Comparison of ENCODE assay signal across 18 cellular contexts in the genomic region with DNA sequence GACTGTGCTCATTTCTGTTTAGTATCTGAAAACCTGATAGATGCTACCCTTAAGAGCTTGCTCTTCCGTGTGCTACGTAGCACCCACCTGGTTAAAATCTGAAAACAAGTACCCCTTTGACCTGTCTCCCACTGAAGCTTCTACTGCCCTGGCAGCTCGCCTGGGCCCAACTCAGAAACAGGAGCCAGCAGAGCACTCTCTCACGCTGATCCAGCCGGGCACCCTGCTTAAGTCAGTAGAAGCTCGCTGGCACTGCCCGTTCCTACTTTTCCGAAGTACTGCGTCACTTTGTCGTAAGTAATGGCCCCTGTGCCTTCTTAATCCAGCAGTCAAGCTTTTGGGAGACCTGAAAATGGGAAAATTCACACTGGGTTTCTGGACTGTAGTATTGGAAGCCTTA. TPM values are rescaled to one million over a fixed set of nuclear protein-coding genes. Genes with fewer than 3 reads are reported as not detected.
A peak's percentile ranks its signal among the peaks of the same experiment; 100 is the strongest.
DNase-seq lines count a peak whose midpoint lies in the region; ATAC-seq and TF ChIP-seq lines count a peak whose summit lies in the region.
"Had no signal": no experiment of that assay in that cellular context is flagged by ENCODE, and none has a peak within 500 bp of the region (broad histone marks: within the 10 kb centered on the region; RNA-seq: fewer than 3 reads in every experiment).

No MANE protein-coding gene starts in this region.

- TF ChIP-seq CTCF in LNCaP clone FGC (IDR thresholded peaks at IDR 0.05; ENCODE audit: control insufficient read depth, extremely low read depth, insufficient read depth) (no peak), vagina (IDR thresholded peaks at IDR 0.05) (no peak)

- H3K27me3 ChIP-seq in BLaER1 (no peaks in the 10 kb centered on the region), vagina (no peaks in the 10 kb centered on the region)

- H3K9ac ChIP-seq in BLaER1 = 0 out of 2 replicates have a peak overlapping the region, but pooled peaks have one; percentile 6

- H3K27ac ChIP-seq in BLaER1 (no peak overlapping the region), vagina (no peak overlapping the region)
- H3K27ac ChIP-seq: A549 had no signal

- no peak overlapping the region for H3K4me3 ChIP-seq in BLaER1
- H3K4me3 ChIP-seq in LNCaP clone FGC (ENCODE audit: low read depth, low read length) = no peak overlapping the region
- no peak overlapping the region for H3K4me3 ChIP-seq in vagina
- H3K4me3 ChIP-seq: A549 had no signal

- peaks cover 50% of the 10 kb centered on the region for H4K20me1 ChIP-seq in BLaER1

- H3K36me3 ChIP-seq in BLaER1 = peaks cover 95% of the 10 kb centered on the region
- H3K36me3 ChIP-seq in vagina = peaks cover 0 to 88% of the 10 kb centered on the region in 2 donors

- H3K4me1 ChIP-seq in BLaER1 (peaks cover 39% of the 10 kb centered on the region), vagina (peaks cover 10% of the 10 kb centered on the region)
- H3K4me1 ChIP-seq: A549 had no signal

- no peak overlapping the region for H3K4me2 ChIP-seq in BLaER1
- H3K4me2 ChIP-seq: A549 had no signal

- intact Hi-C loops in sciatic nerve (cut with DNase I) = no loop called here
- intact Hi-C loops in vagina (cut with DNase I) = no loop called here

- no peaks in the 10 kb centered on the region for H3K27me3 Mint-ChIP-seq in central memory CD8-positive, alpha-beta T cell

- H3K9me3 Mint-ChIP-seq in central memory CD8-positive, alpha-beta T cell = no peaks in the 10 kb centered on the region
- H3K9me3 Mint-ChIP-seq: CD8-positive, alpha-beta T cell had no signal

- DNase-seq in LNCaP clone FGC (ENCODE audit: low read depth) (peak; percentile 64), sciatic nerve (ENCODE audit: low spot score) (peak; percentile 10), vagina (ENCODE audit: extremely low spot score in 2 of 2) (no peak), HPDE6-E6E7 (ENCODE audit: extremely low spot score) (no peak)
- DNase-seq in central memory CD8-positive, alpha-beta T cell (ENCODE audit: low spot score in 2 of 2) = no peak
- DNase-seq: CD8-positive, alpha-beta T cell; GOT3; NCI-H1105; NCI-H2081; NCI-H2171 treated with DMSO at 0.1 percent for 48 hours; NCI-H510A; NCI-H748 treated with DMSO at 0.1 percent for 48 hours; NK-92 treated with Interleukin-12 subunit alpha and Interleukin-12 subunit beta, amount 100 ng/mL, for 24 hours; Right ventricle myocardium superior had no signal

- no peak for ATAC-seq in central memory CD8-positive, alpha-beta T cell (replicated peaks; ENCODE audit: extremely low read depth, poor library complexity, severe bottlenecking)
- no peak for ATAC-seq in sciatic nerve
- ATAC-seq in GM21423 (IDR thresholded peaks at IDR 0.05; ENCODE audit: unreplicated experiment) = no peak
- ATAC-seq: A549; CD8-positive, alpha-beta T cell; HCT116 had no signal

- H3K4me1 Mint-ChIP-seq in central memory CD8-positive, alpha-beta T cell = peaks cover 5% of the 10 kb centered on the region

- H3K9me3 ChIP-seq in BLaER1 = no peaks in the 10 kb centered on the region
- H3K9me3 ChIP-seq in vagina = no peaks in the 10 kb centered on the region
- H3K9me3 ChIP-seq: A549 had no signal

- no peak for TF ChIP-seq POLR2A in vagina (IDR thresholded peaks at IDR 0.05)

- peak overlapping the region; percentile 19 for H3K27ac Mint-ChIP-seq in central memory CD8-positive, alpha-beta T cell (ENCODE audit: low read depth)

- peaks cover 40% of the 10 kb centered on the region for H3K36me3 Mint-ChIP-seq in central memory CD8-positive, alpha-beta T cell (ENCODE audit: insufficient read depth)

- H3K4me3 Mint-ChIP-seq in central memory CD8-positive, alpha-beta T cell = no peak overlapping the region
- H3K4me3 Mint-ChIP-seq: CD8-positive, alpha-beta T cell had no signal

RNA-seq across cellular contexts. Expression of gene NTAN1, which starts 18.9 kb away (rescaled TPM):
- total RNA-seq in sciatic nerve (47.4 TPM), vagina (70.0 TPM)

RNA-seq across cellular contexts. Expression of gene RRN3, which starts 57.1 kb away (rescaled TPM):
- 28.8 TPM for total RNA-seq in sciatic nerve
- 24.8 TPM for total RNA-seq in vagina

Comparison
In these comparisons a context has a peak if more than half of its experiments do, and no peak if none do; other contexts are left out.
1. DNase-seq: peak in LNCaP clone FGC (single experiment) and sciatic nerve (single experiment); none in central memory CD8-positive, alpha-beta T cell (0 of 2), vagina (0 of 2) and HPDE6-E6E7 (single experiment).